10 cellular contexts compared by ENCODE assay signal in the genomic region with DNA sequence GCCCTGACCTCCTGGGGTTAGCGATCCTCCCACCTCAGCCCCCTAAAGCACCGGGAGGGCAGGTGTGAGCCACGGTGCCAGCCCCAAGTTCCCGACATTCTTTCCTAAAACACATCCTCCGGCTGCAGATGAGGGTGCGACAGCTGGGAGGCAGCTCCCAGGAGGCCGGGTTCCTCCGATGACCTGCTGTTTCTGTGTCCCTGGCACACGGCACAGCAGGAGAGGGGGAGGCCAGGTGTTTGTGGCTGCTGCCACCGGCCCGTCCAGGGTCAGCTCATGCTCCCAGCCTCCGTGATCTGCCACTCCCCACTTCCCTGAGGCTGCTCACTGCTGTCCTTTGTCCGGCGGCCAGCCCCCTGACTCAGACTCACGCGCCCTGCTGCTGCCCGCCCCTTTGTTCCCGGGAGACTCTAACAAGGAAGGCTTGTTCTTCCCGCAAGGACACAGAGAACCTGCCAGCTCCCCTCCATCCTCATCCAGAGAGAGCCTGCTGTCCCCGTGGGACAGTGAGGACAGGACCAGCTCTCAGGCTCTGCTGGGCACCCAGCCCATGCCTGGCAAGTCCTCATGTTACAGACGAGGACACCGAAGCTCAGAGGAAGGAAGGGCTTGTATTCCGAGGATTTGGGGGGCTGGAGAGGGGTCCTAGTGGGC. TPM values are rescaled to one million over a fixed set of nuclear protein-coding genes. Genes with fewer than 3 reads are reported as not detected.
DNase-seq lines count a peak whose midpoint lies in the region; ATAC-seq and TF ChIP-seq lines count a peak whose summit lies in the region.
"Had no signal": no experiment of that assay in that cellular context is flagged by ENCODE, and none has a peak within 500 bp of the region (broad histone marks: within the 10 kb centered on the region; RNA-seq: fewer than 3 reads in every experiment).

No MANE protein-coding gene starts in this region.

- H3K9me2 ChIP-seq in OCI-LY7 (ENCODE audit: insufficient read depth, low read length), result no peaks in the 10 kb centered on the region

- H3K27ac ChIP-seq in IMR-90 (ENCODE audit: insufficient read depth, low read length) (no peak overlapping the region), OCI-LY7 (ENCODE audit: low read depth, low read length, poor library complexity, severe bottlenecking) (no peak overlapping the region)
- H3K27ac ChIP-seq: left lung had no signal

- no peak overlapping the region for H4K91ac ChIP-seq in IMR-90 (ENCODE audit: insufficient read depth, low read depth, low read length)

- H3K18ac ChIP-seq in IMR-90 (ENCODE audit: low read depth, low read length), result no peak overlapping the region

- TF ChIP-seq RAD21 in IMR-90 (IDR thresholded peaks at IDR 0.05; ENCODE audit: low read length), result no peak

- no peak overlapping the region for H2BK5ac ChIP-seq in IMR-90 (ENCODE audit: low read depth, low read length, poor library complexity, severe bottlenecking)

- ATAC-seq in IMR-90 (ENCODE audit: low read depth), result no peak
- ATAC-seq in HG03432 (IDR thresholded peaks at IDR 0.05; ENCODE audit: unreplicated experiment), result no peak
- no peak for ATAC-seq in GM19351 (IDR thresholded peaks at IDR 0.05; ENCODE audit: unreplicated experiment)
- ATAC-seq: left lung had no signal

- H3K23ac ChIP-seq in IMR-90 (ENCODE audit: low read depth, low read length), result no peak overlapping the region

- no TSS peak for BruUV-seq in IMR-90 (replicated peaks; lab: Mats Ljungman, UMichigan)
- BruUV-seq in OCI-LY7 (replicated peaks; lab: Mats Ljungman, UMichigan), result no TSS peak

- no peak overlapping the region for H3K9ac ChIP-seq in IMR-90 (ENCODE audit: low read depth, low read length)
- H3K9ac ChIP-seq in adipocyte (ENCODE audit: low read length), result peak overlapping the region; percentile 14
- peak overlapping the region; percentile 47 for H3K9ac ChIP-seq in iPS-15b (ENCODE audit: low read depth, low read length)
- peak overlapping the region; percentile 50 for H3K9ac ChIP-seq in skeletal muscle satellite cell (ENCODE audit: low read depth, low read length)

- H3K14ac ChIP-seq in IMR-90 (replicated peaks; ENCODE audit: low read depth, low read length), result no peak overlapping the region

- TF ChIP-seq CTCF in IMR-90 (conservative IDR thresholded peaks at IDR 0.05; ENCODE audit: low read depth, low read length) (no peak), OCI-LY7 (conservative IDR thresholded peaks at IDR 0.05; ENCODE audit: low read length) (no peak)

- peaks cover 4% of the 10 kb centered on the region; the same call in 1 of the 2 replicates for H3K4me1 ChIP-seq in IMR-90 (ENCODE audit: control insufficient read depth, insufficient read depth, low read length)
- peaks cover 16% of the 10 kb centered on the region for H3K4me1 ChIP-seq in adipocyte (ENCODE audit: control insufficient read depth, insufficient read depth, low read length)
- H3K4me1 ChIP-seq in iPS-15b (ENCODE audit: control insufficient read depth, insufficient read depth, low read length), result peaks cover 5% of the 10 kb centered on the region
- H3K4me1 ChIP-seq in skeletal muscle satellite cell (ENCODE audit: control insufficient read depth, insufficient read depth, low read length), result peaks cover 18% of the 10 kb centered on the region
- peaks cover 11% of the 10 kb centered on the region for H3K4me1 ChIP-seq in OCI-LY7 (ENCODE audit: insufficient read depth, low read length, poor library complexity, severe bottlenecking)

- no peaks in the 10 kb centered on the region for H3K9me3 ChIP-seq in IMR-90 (ENCODE audit: control insufficient read depth, insufficient read depth, low read length)
- H3K9me3 ChIP-seq in adipocyte (ENCODE audit: control insufficient read depth, low read length), result no peaks in the 10 kb centered on the region
- peaks cover 5% of the 10 kb centered on the region for H3K9me3 ChIP-seq in iPS-15b (ENCODE audit: control insufficient read depth, insufficient read depth, low read length)
- no peaks in the 10 kb centered on the region for H3K9me3 ChIP-seq in skeletal muscle satellite cell (replicated peaks; ENCODE audit: low read length)
- H3K9me3 ChIP-seq in OCI-LY7 (ENCODE audit: low read length), result peaks cover 4% of the 10 kb centered on the region; the same call in 1 of the 2 replicates
- H3K9me3 ChIP-seq: left lung had no signal

- in situ Hi-C loops in IMR-90 (cut with MboI; ENCODE audit: low sequenced_read_pairs), result no loop called here

- H4K20me1 ChIP-seq in IMR-90 (ENCODE audit: insufficient read depth, low read length), result no peaks in the 10 kb centered on the region
- H4K20me1 ChIP-seq in OCI-LY7 (ENCODE audit: insufficient read depth, low read length), result no peaks in the 10 kb centered on the region

- H3K4ac ChIP-seq in IMR-90 (ENCODE audit: low read depth, low read length), result no peak overlapping the region

- no peak overlapping the region for H3K56ac ChIP-seq in IMR-90 (ENCODE audit: extremely low read depth, insufficient read depth, low read length)

- no peak for TF ChIP-seq POLR2A in IMR-90 (IDR thresholded peaks at IDR 0.05; ENCODE audit: low read depth, low read length)

- H3K9me1 ChIP-seq in IMR-90 (ENCODE audit: insufficient read depth, low read length), result peaks cover 4% of the 10 kb centered on the region; the same call in 1 of the 2 replicates

- H3K4me2 ChIP-seq in IMR-90 (ENCODE audit: low read depth, low read length) (no peak overlapping the region), skeletal muscle satellite cell (ENCODE audit: low read length) (peak overlapping the region; percentile 60), OCI-LY7 (ENCODE audit: low read length) (no peak overlapping the region)

- H2AK5ac ChIP-seq in IMR-90 (ENCODE audit: low read depth, low read length), result no peak overlapping the region

- H3K79me1 ChIP-seq in IMR-90 (ENCODE audit: low read depth in 1 of 2, low read length in 2 of 2), result peaks cover 0 to 7% of the 10 kb centered on the region in 2 experiments; a peak in 1 of 4 replicates

- peak overlapping the region; percentile 24 for H2AFZ ChIP-seq in IMR-90 (replicated peaks; ENCODE audit: low read length, poor library complexity)
- H2AFZ ChIP-seq in OCI-LY7 (ENCODE audit: low read length), result no peak overlapping the region

- DNase-seq in IMR-90 (no peak), adipocyte (ENCODE audit: low read depth) (peak; percentile 52), OCI-LY7 (ENCODE audit: low spot score) (no peak)
- no peak for DNase-seq in activated naive CD4-positive, alpha-beta T cell treated with anti-CD3 and anti-CD28 coated beads, Interleukin-2, amount 50 U/mL, for 16 hours
- DNase-seq: activated effector memory CD4-positive, alpha-beta T cell treated with anti-CD3 and anti-CD28 coated beads, Interleukin-2, amount 50 U/mL, for 16 hours had no signal

- no peak overlapping the region for H2BK20ac ChIP-seq in IMR-90 (ENCODE audit: low read depth, low read length)

- H3K27me3 ChIP-seq in IMR-90 (ENCODE audit: control insufficient read depth, insufficient read depth, low read length), result peaks cover 8% of the 10 kb centered on the region; the same call in 1 of the 2 replicates
- H3K27me3 ChIP-seq in adipocyte (replicated peaks; ENCODE audit: control insufficient read depth, insufficient read depth, low read length), result no peaks in the 10 kb centered on the region
- no peaks in the 10 kb centered on the region for H3K27me3 ChIP-seq in iPS-15b (ENCODE audit: control insufficient read depth, insufficient read depth, low read length)
- H3K27me3 ChIP-seq in skeletal muscle satellite cell (ENCODE audit: control insufficient read depth, insufficient read depth, low read length), result peaks cover 11% of the 10 kb centered on the region

- 18% methylated on average over 6 of the region's 23 CpGs; no CpG with 5 or more reads in 1 of the 2 experiments for WGBS in IMR-90 (ENCODE audit: extremely low coverage in 2 of 2, insufficient read length in 1 of 2), 2 experiments

- H4K8ac ChIP-seq in IMR-90 (ENCODE audit: low read depth in 2 of 2, low read length in 2 of 2), result no peak overlapping the region

- H3K36me3 ChIP-seq in IMR-90 (ENCODE audit: control insufficient read depth, insufficient read depth, low read length) (no peaks in the 10 kb centered on the region), adipocyte (ENCODE audit: control insufficient read depth, insufficient read depth, low read length, severe bottlenecking) (no peaks in the 10 kb centered on the region), iPS-15b (ENCODE audit: control insufficient read depth, insufficient read depth, low read length) (no peaks in the 10 kb centered on the region), skeletal muscle satellite cell (ENCODE audit: insufficient read depth, low read length) (no peaks in the 10 kb centered on the region), OCI-LY7 (ENCODE audit: insufficient read depth, low read length) (no peaks in the 10 kb centered on the region)
- H3K36me3 ChIP-seq: left lung had no signal

- H2AK9ac ChIP-seq in IMR-90 (replicated peaks; ENCODE audit: low read depth, low read length, poor library complexity), result no peak overlapping the region

- no peak overlapping the region for H3K4me3 ChIP-seq in IMR-90 (ENCODE audit: insufficient read depth, low read depth, low read length)
- no peak overlapping the region for H3K4me3 ChIP-seq in adipocyte (ENCODE audit: low read length)
- H3K4me3 ChIP-seq in iPS-15b (ENCODE audit: low read depth, low read length), result peak overlapping the region; percentile 8
- peak overlapping the region; percentile 55 for H3K4me3 ChIP-seq in skeletal muscle satellite cell (ENCODE audit: low read length)
- H3K4me3 ChIP-seq in OCI-LY7 (ENCODE audit: low read depth, low read length, poor library complexity, severe bottlenecking), result no peak overlapping the region
- H3K4me3 ChIP-seq: left lung had no signal

- H4K5ac ChIP-seq in IMR-90 (ENCODE audit: low read depth, low read length), result no peak overlapping the region

- dilution Hi-C loops in IMR-90 (cut with HindIII; ENCODE audit: low sequenced_read_pairs, unreplicated experiment), result no loop called here

- POLR2A ChIA-PET in IMR-90 (lab: Charles Lee; ENCODE audit: unreplicated experiment) (no interaction called here), OCI-LY7 (lab: Charles Lee) (no interaction called here)

- H2BK15ac ChIP-seq in IMR-90 (ENCODE audit: low read depth, low read length), result no peak overlapping the region

- H3K79me2 ChIP-seq in OCI-LY7 (ENCODE audit: insufficient read depth, low read depth, low read length), result no peaks in the 10 kb centered on the region

- CTCF ChIA-PET in IMR-90 (lab: Yijun Ruan, JAX) (no interaction called here), OCI-LY7 (lab: Charles Lee; ENCODE audit: unreplicated experiment) (no interaction called here)

- intact Hi-C loops in IMR-90 (cut with micrococcal nuclease) (loop anchor here (10.0 kb wide), 1 partner anchor 141 kb away; the partner anchor contains the start of gene MIER2), OCI-LY7 (cut with micrococcal nuclease; ENCODE audit: unreplicated experiment) (no loop called here)

- no peak overlapping the region for H2BK120ac ChIP-seq in IMR-90 (ENCODE audit: low read depth, low read length)

RNA-seq across cellular contexts. Expression of gene MADCAM1, which starts 10.6 kb away (rescaled TPM):
- total RNA-seq in IMR-90 (2012; rRNA removed) (not detected in 2 replicates), OCI-LY7 (2022) (2.0 TPM in 2 replicates)
- 0.24 and 0.26 TPM in 2 replicates for polyA plus RNA-seq in IMR-90 (2012; rRNA removed)
- polyA plus RNA-seq in IMR-90 (2012; cell fraction: cytosol; rRNA removed), result 0.35 TPM in 1 of 2 replicates, not detected in the other
- polyA plus RNA-seq in IMR-90 (2012; cell fraction: nucleus; rRNA removed; ENCODE audit: low replicate concordance), result 1.1 and 2.5 TPM in 2 replicates
- total RNA-seq in skeletal muscle satellite cell (2012; rRNA removed), result 0.22 TPM in 1 of 2 replicates, not detected in the other
- 0.26 and 0.69 TPM in 2 replicates for total RNA-seq in OCI-LY7 (2014; rRNA removed; shearing (Covaris generic))

RNA-seq across cellular contexts. Expression of gene TPGS1, which starts 21.6 kb away (rescaled TPM):
- 2.7 and 4.2 TPM in 2 replicates for total RNA-seq in IMR-90 (2012; rRNA removed)
- polyA plus RNA-seq in IMR-90 (2012; rRNA removed), result 6.3 and 13.9 TPM in 2 replicates
- 13.7 and 31.3 TPM in 2 replicates for polyA plus RNA-seq in IMR-90 (2012; cell fraction: cytosol; rRNA removed)
- 5.7 and 24.7 TPM in 2 replicates for polyA plus RNA-seq in IMR-90 (2012; cell fraction: nucleus; rRNA removed; ENCODE audit: low replicate concordance)
- total RNA-seq in skeletal muscle satellite cell (2012; rRNA removed), result 32.7 and 35.4 TPM in 2 replicates
- 17.2 and 25.6 TPM in 2 replicates for total RNA-seq in OCI-LY7 (2014; rRNA removed; shearing (Covaris generic))
- total RNA-seq in OCI-LY7 (2022), result 20.8 and 24.4 TPM in 2 replicates

RNA-seq across cellular contexts. Expression of gene SHC2, which starts 24.9 kb away (rescaled TPM):
- total RNA-seq in IMR-90 (2012; rRNA removed) (under 0.01 TPM in 1 of 2 replicates, not detected in the other), OCI-LY7 (2022) (0.48 and 0.65 TPM in 2 replicates)
- 0.68 and 0.72 TPM in 2 replicates for polyA plus RNA-seq in IMR-90 (2012; rRNA removed)
- polyA plus RNA-seq in IMR-90 (2012; cell fraction: cytosol; rRNA removed), result 0.14 and 0.65 TPM in 2 replicates
- 5.9 and 6.9 TPM in 2 replicates for polyA plus RNA-seq in IMR-90 (2012; cell fraction: nucleus; rRNA removed; ENCODE audit: low replicate concordance)
- total RNA-seq in skeletal muscle satellite cell (2012; rRNA removed), result under 0.01 TPM in 1 of 2 replicates, not detected in the other
- total RNA-seq in OCI-LY7 (2014; rRNA removed; shearing (Covaris generic)), result 0.28 TPM in 1 of 2 replicates, not detected in the other

RNA-seq across cellular contexts. Expression of gene CDC34, which starts 45.9 kb away (rescaled TPM):
- total RNA-seq in IMR-90 (2012; rRNA removed) (35.7 and 39.2 TPM in 2 replicates), OCI-LY7 (2022) (58.0 and 58.2 TPM in 2 replicates)
- polyA plus RNA-seq in IMR-90 (2012; rRNA removed), result 68.9 and 80.8 TPM in 2 replicates
- polyA plus RNA-seq in IMR-90 (2012; cell fraction: cytosol; rRNA removed), result 94.6 and 103 TPM in 2 replicates
- polyA plus RNA-seq in IMR-90 (2012; cell fraction: nucleus; rRNA removed; ENCODE audit: low replicate concordance), result 46.7 and 97.7 TPM in 2 replicates
- total RNA-seq in skeletal muscle satellite cell (2012; rRNA removed), result 42.3 and 47.2 TPM in 2 replicates
- total RNA-seq in OCI-LY7 (2014; rRNA removed; shearing (Covaris generic)), result 65.2 and 77.2 TPM in 2 replicates

RNA-seq across cellular contexts. Expression of gene GZMM, which starts 58.1 kb away (rescaled TPM):
- not detected in 2 replicates for total RNA-seq in IMR-90 (2012; rRNA removed)
- 0.11 and 0.24 TPM in 2 replicates for polyA plus RNA-seq in IMR-90 (2012; rRNA removed)
- polyA plus RNA-seq in IMR-90 (2012; cell fraction: cytosol; rRNA removed), result 0.23 and 0.81 TPM in 2 replicates
- polyA plus RNA-seq in IMR-90 (2012; cell fraction: nucleus; rRNA removed; ENCODE audit: low replicate concordance), result 0.11 and 0.50 TPM in 2 replicates
- 0.22 TPM in 1 of 2 replicates, not detected in the other for total RNA-seq in skeletal muscle satellite cell (2012; rRNA removed)
- total RNA-seq in OCI-LY7 (2014; rRNA removed; shearing (Covaris generic)), result not detected in 2 replicates
- not detected in 2 replicates for total RNA-seq in OCI-LY7 (2022)

Comparison
In these comparisons a context has a peak if more than half of its experiments do, and no peak if none do; other contexts are left out.
1. H3K4me3 ChIP-seq: peak in iPS-15b (single experiment) and skeletal muscle satellite cell (single experiment); none in IMR-90 (single experiment), adipocyte (single experiment) and OCI-LY7 (single experiment).